1 cellular context compared by ENCODE assay signal in the genomic region with DNA sequence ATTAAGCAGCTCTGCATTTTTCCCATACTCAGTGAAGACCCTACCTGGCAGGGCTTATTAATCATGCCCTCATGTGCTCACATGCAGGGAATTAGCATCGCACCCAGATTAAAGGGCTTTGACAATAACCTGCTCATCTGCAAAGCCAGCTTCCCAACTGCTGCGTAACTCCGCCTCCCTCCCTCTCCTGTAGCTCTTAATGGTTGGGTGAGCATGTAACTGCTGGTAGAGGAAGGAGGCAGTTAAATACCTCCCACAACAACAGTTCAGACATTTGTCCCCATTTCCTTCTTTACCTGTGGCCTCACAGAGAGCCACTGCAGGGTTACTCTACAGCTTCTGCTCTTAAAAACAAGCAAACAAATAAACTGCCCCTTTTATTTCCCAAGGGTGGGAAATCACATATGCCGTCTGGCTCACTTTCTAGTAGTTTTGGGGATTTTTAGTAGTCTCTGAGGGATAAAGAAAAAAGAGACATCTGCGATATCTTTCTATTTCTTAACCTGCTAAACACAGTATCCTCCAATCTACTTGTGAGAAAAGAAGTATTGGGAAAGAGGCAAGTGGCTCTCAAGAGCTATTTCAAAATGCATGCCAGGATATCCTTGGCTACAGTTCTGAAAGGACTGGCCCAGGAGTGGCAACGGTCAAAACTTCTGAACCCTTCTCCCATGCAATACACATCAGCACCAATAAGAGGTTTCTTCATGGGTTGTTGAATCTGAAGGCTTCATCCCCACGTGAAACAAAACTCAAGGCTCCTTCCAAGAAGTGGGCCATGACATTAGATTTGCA.
TF ChIP-seq lines count a peak whose summit lies in the region.

No MANE protein-coding gene starts in this region.

TF ChIP-seq in WTC11, 78 proteins besides CTCF, POLR2A, EP300 and RAD21 (continued from another document):
- TF ChIP-seq, protein P1, sequence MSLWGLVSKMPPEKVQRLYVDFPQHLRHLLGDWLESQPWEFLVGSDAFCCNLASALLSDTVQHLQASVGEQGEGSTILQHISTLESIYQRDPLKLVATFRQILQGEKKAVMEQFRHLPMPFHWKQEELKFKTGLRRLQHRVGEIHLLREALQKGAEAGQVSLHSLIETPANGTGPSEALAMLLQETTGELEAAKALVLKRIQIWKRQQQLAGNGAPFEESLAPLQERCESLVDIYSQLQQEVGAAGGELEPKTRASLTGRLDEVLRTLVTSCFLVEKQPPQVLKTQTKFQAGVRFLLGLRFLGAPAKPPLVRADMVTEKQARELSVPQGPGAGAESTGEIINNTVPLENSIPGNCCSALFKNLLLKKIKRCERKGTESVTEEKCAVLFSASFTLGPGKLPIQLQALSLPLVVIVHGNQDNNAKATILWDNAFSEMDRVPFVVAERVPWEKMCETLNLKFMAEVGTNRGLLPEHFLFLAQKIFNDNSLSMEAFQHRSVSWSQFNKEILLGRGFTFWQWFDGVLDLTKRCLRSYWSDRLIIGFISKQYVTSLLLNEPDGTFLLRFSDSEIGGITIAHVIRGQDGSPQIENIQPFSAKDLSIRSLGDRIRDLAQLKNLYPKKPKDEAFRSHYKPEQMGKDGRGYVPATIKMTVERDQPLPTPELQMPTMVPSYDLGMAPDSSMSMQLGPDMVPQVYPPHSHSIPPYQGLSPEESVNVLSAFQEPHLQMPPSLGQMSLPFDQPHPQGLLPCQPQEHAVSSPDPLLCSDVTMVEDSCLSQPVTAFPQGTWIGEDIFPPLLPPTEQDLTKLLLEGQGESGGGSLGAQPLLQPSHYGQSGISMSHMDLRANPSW (CRISPR knock-in tag; conservative IDR thresholded peaks at IDR 0.05; ENCODE audit: low read depth), result no peak
- TF ChIP-seq SP1 (CRISPR knock-in tag; conservative IDR thresholded peaks at IDR 0.05) (peak; percentile 56; the same call in 1 of the 2 replicates), RELA (CRISPR knock-in tag; IDR thresholded peaks at IDR 0.05; ENCODE audit: borderline replicate concordance) (no peak), GRHL2 (CRISPR knock-in tag; IDR thresholded peaks at IDR 0.05; ENCODE audit: insufficient replicate concordance, severe bottlenecking) (no peak), CREB1 (CRISPR knock-in tag; IDR thresholded peaks at IDR 0.05) (no peak), NFE2L1 (CRISPR knock-in tag; IDR thresholded peaks at IDR 0.05) (no peak), FOXK1 (CRISPR knock-in tag; IDR thresholded peaks at IDR 0.05) (peak; percentile 77; the same call in 1 of the 2 replicates), ETV6 (CRISPR knock-in tag; IDR thresholded peaks at IDR 0.05) (peak; percentile 77; the same call in 1 of the 2 replicates), TEAD4 (CRISPR knock-in tag; IDR thresholded peaks at IDR 0.05) (no peak), TEAD1 (CRISPR knock-in tag; IDR thresholded peaks at IDR 0.05) (peak; percentile 49; the same call in 1 of the 2 replicates)
- TF ChIP-seq, protein P2, sequence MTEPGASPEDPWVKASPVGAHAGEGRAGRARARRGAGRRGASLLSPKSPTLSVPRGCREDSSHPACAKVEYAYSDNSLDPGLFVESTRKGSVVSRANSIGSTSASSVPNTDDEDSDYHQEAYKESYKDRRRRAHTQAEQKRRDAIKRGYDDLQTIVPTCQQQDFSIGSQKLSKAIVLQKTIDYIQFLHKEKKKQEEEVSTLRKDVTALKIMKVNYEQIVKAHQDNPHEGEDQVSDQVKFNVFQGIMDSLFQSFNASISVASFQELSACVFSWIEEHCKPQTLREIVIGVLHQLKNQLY (CRISPR knock-in tag; IDR thresholded peaks at IDR 0.05), result no peak
- TF ChIP-seq, protein P3, sequence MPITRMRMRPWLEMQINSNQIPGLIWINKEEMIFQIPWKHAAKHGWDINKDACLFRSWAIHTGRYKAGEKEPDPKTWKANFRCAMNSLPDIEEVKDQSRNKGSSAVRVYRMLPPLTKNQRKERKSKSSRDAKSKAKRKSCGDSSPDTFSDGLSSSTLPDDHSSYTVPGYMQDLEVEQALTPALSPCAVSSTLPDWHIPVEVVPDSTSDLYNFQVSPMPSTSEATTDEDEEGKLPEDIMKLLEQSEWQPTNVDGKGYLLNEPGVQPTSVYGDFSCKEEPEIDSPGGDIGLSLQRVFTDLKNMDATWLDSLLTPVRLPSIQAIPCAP (CRISPR knock-in tag; IDR thresholded peaks at IDR 0.05), result no peak
- TF ChIP-seq, protein P4, sequence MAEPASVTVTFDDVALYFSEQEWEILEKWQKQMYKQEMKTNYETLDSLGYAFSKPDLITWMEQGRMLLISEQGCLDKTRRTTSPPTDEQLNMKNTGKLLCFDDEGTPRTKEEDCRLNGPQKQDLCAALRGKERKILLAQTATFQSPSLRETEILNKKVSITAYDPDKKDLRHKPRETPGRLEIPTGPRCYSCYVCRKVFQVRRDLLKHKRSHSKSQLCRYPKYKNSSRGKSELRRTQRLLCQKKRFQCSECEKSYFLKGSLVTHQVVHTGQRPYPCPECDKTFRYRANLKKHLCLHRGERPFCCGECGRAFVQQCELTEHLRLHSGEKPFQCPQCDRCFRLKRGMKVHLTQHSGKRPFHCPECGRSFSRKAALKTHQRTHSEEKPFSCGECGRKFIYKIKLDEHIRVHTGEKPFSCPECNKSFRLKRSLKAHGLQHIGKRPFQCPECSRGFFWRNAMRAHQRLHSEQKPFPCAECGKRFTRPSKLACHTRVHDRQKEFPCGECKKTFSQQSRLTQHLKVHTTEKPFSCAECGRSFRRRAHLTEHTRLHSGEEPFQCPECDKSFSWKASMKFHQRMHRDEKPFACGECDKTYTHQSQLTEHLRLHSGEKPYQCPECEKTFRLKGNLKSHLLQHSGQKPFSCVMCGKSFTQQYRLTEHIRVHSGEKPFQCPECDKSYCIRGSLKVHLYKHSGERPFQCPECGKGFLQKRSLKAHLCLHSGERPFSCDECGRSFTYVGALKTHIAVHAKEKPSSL (CRISPR knock-in tag; conservative IDR thresholded peaks at IDR 0.05), result no peak
- TF ChIP-seq, protein P5, sequence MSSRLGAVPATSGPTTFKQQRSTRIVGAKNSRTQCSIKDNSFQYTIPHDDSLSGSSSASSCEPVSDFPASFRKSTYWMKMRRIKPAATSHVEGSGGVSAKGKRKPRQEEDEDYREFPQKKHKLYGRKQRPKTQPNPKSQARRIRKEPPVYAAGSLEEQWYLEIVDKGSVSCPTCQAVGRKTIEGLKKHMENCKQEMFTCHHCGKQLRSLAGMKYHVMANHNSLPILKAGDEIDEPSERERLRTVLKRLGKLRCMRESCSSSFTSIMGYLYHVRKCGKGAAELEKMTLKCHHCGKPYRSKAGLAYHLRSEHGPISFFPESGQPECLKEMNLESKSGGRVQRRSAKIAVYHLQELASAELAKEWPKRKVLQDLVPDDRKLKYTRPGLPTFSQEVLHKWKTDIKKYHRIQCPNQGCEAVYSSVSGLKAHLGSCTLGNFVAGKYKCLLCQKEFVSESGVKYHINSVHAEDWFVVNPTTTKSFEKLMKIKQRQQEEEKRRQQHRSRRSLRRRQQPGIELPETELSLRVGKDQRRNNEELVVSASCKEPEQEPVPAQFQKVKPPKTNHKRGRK (CRISPR knock-in tag; IDR thresholded peaks at IDR 0.05; ENCODE audit: borderline replicate concordance), result no peak
- TF ChIP-seq, protein P6, sequence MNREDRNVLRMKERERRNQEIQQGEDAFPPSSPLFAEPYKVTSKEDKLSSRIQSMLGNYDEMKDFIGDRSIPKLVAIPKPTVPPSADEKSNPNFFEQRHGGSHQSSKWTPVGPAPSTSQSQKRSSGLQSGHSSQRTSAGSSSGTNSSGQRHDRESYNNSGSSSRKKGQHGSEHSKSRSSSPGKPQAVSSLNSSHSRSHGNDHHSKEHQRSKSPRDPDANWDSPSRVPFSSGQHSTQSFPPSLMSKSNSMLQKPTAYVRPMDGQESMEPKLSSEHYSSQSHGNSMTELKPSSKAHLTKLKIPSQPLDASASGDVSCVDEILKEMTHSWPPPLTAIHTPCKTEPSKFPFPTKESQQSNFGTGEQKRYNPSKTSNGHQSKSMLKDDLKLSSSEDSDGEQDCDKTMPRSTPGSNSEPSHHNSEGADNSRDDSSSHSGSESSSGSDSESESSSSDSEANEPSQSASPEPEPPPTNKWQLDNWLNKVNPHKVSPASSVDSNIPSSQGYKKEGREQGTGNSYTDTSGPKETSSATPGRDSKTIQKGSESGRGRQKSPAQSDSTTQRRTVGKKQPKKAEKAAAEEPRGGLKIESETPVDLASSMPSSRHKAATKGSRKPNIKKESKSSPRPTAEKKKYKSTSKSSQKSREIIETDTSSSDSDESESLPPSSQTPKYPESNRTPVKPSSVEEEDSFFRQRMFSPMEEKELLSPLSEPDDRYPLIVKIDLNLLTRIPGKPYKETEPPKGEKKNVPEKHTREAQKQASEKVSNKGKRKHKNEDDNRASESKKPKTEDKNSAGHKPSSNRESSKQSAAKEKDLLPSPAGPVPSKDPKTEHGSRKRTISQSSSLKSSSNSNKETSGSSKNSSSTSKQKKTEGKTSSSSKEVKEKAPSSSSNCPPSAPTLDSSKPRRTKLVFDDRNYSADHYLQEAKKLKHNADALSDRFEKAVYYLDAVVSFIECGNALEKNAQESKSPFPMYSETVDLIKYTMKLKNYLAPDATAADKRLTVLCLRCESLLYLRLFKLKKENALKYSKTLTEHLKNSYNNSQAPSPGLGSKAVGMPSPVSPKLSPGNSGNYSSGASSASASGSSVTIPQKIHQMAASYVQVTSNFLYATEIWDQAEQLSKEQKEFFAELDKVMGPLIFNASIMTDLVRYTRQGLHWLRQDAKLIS (CRISPR knock-in tag; IDR thresholded peaks at IDR 0.05; ENCODE audit: borderline replicate concordance), result no peak
